ENCODE assay signal across 12 cellular contexts in the genomic region with DNA sequence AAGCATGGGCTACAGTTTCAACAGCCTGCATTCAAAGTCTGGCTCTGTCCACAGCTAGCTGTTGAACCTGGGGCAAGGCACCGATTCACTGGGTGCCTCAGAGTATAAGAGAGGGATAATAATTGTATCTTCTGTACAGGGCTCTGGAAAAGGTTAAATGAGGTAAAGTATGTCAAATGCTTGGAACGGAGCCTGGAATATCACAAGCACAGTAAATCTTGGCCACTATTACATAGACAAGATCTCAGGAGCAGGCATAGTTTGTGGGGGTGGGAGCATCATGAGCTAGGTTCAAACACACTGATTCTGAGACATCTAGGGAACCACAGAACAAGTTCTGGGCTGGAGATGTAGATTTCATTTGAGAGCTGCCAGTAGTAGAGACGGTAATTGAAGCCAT.
DNase-seq lines count a peak whose midpoint lies in the region; ATAC-seq and TF ChIP-seq lines count a peak whose summit lies in the region.
"Had no signal": no experiment of that assay in that cellular context is flagged by ENCODE, and none has a peak within 500 bp of the region (broad histone marks: within the 10 kb centered on the region; RNA-seq: fewer than 3 reads in every experiment).

No MANE protein-coding gene starts in this region.

- H3K27me3 ChIP-seq in psoas muscle (ENCODE audit: insufficient read depth in 3 of 3, low read length in 2 of 3) (no peaks in the 10 kb centered on the region), MM.1S (replicated peaks; ENCODE audit: insufficient read depth, low read length) (no peaks in the 10 kb centered on the region)

- no peak overlapping the region for H3K9ac ChIP-seq in MM.1S (ENCODE audit: low read length)

- peak; percentile 54 to 72 (median 68) for ATAC-seq in psoas muscle
- ATAC-seq: natural killer cell treated with Interleukin-12 subunit alpha and Interleukin-12 subunit beta and Interleukin-15 and Interleukin-18, amount 100 ng/mL, for 72 hours had no signal

- no peak overlapping the region for H3K4me3 Mint-ChIP-seq in chondrocyte (ENCODE audit: unreplicated experiment)
- H3K4me3 Mint-ChIP-seq: CD4-positive, alpha-beta T cell; natural killer cell treated with Interleukin-12 subunit alpha and Interleukin-12 subunit beta and Interleukin-15 and Interleukin-18, amount 100 ng/mL, for 72 hours had no signal

- H3K9me3 ChIP-seq in psoas muscle (no peaks in the 10 kb centered on the region), MM.1S (replicated peaks; ENCODE audit: insufficient read depth, low read length) (no peaks in the 10 kb centered on the region)

- no peaks in the 10 kb centered on the region for H3K36me3 Mint-ChIP-seq in chondrocyte (ENCODE audit: low read depth)
- H3K36me3 Mint-ChIP-seq: natural killer cell treated with Interleukin-12 subunit alpha and Interleukin-12 subunit beta and Interleukin-15 and Interleukin-18, amount 100 ng/mL, for 72 hours had no signal

- no peaks in the 10 kb centered on the region for H3K9me3 Mint-ChIP-seq in chondrocyte (ENCODE audit: low read depth)
- H3K9me3 Mint-ChIP-seq: CD4-positive, alpha-beta T cell; natural killer cell treated with Interleukin-12 subunit alpha and Interleukin-12 subunit beta and Interleukin-15 and Interleukin-18, amount 100 ng/mL, for 72 hours had no signal

- intact Hi-C loops in psoas muscle (cut with DNase I), result no loop called here

- 13 to 18% (median 15%) methylated on average over 3 of the region's 3 CpGs for WGBS in psoas muscle, 3 donors

- no peaks in the 10 kb centered on the region for H3K9me2 ChIP-seq in MM.1S (replicated peaks; ENCODE audit: insufficient read depth, low read length)

- no peak overlapping the region for H3K27ac Mint-ChIP-seq in chondrocyte (ENCODE audit: unreplicated experiment)
- H3K27ac Mint-ChIP-seq: CD4-positive, alpha-beta T cell; natural killer cell treated with Interleukin-12 subunit alpha and Interleukin-12 subunit beta and Interleukin-15 and Interleukin-18, amount 100 ng/mL, for 72 hours had no signal

- peak; percentile 40 for DNase-seq in COLO829 (ENCODE audit: low spot score)
- peak; percentile 51 for DNase-seq in RPMI7951 (ENCODE audit: low read depth)
- DNase-seq in fibroblast of peridontal ligament (ENCODE audit: extremely low read depth), result peak; percentile 80
- DNase-seq in psoas muscle, result no peak
- DNase-seq in GM19240 (ENCODE audit: insufficient read length, low spot score), result no peak
- no peak for DNase-seq in chondrocyte (ENCODE audit: low spot score)
- DNase-seq in DMS153 treated with DMSO at 0.1 percent for 48 hours (lab: John Stamatoyannopoulos, UW; ENCODE audit: unreplicated experiment), result no peak
- DNase-seq in MM.1S, result no peak
- DNase-seq: CD4-positive, alpha-beta T cell; NCI-H2029 treated with DMSO at 0.1 percent for 48 hours; T-helper 9 cell had no signal

- H3K4me3 ChIP-seq in psoas muscle (no peak overlapping the region), MM.1S (ENCODE audit: low read length) (no peak overlapping the region)

- no peaks in the 10 kb centered on the region for H3F3A ChIP-seq in MM.1S (ENCODE audit: insufficient read depth, low read length)

- H3K4me1 ChIP-seq in psoas muscle (peaks cover 42% of the 10 kb centered on the region), MM.1S (ENCODE audit: low read length) (no peaks in the 10 kb centered on the region)

- H3K27ac ChIP-seq in psoas muscle (peak overlapping the region; percentile 58), MM.1S (ENCODE audit: low read length) (no peak overlapping the region)

- H3K79me2 ChIP-seq in MM.1S (ENCODE audit: low read length), result no peaks in the 10 kb centered on the region

- H3K27me3 Mint-ChIP-seq in chondrocyte (ENCODE audit: low read depth), result no peaks in the 10 kb centered on the region
- H3K27me3 Mint-ChIP-seq: CD4-positive, alpha-beta T cell had no signal

- peaks cover 30% of the 10 kb centered on the region for H3K4me1 Mint-ChIP-seq in chondrocyte (ENCODE audit: low read depth)

- no peaks in the 10 kb centered on the region for H4K20me1 ChIP-seq in MM.1S (ENCODE audit: insufficient read depth, low read length)

- H2AFZ ChIP-seq in MM.1S (ENCODE audit: low read length), result no peak overlapping the region

- no peak overlapping the region for H3K4me2 ChIP-seq in MM.1S (ENCODE audit: low read depth, low read length)

- H3K36me3 ChIP-seq in psoas muscle (ENCODE audit: insufficient read depth in 1 of 2, low read depth in 1 of 2) (no peaks in the 10 kb centered on the region), MM.1S (replicated peaks; ENCODE audit: insufficient read depth, low read length) (no peaks in the 10 kb centered on the region)

- no peak for TF ChIP-seq CTCF in psoas muscle (IDR thresholded peaks at IDR 0.05)
- no peak for TF ChIP-seq CTCF in chondrocyte (IDR thresholded peaks at IDR 0.05)
- no peak for TF ChIP-seq CTCF in MM.1S (IDR thresholded peaks at IDR 0.05; ENCODE audit: low read length)

Comparison
In these comparisons a context has a peak if more than half of its experiments do, and no peak if none do; other contexts are left out.
1. DNase-seq: peak in COLO829 (single experiment), RPMI7951 (single experiment) and fibroblast of peridontal ligament (single experiment); none in psoas muscle (0 of 2), GM19240 (single experiment), chondrocyte (single experiment), DMS153 treated with DMSO at 0.1 percent for 48 hours (single experiment) and MM.1S (single experiment).